Comparison of ENCODE assay signal across 12 cellular contexts in the genomic region with DNA sequence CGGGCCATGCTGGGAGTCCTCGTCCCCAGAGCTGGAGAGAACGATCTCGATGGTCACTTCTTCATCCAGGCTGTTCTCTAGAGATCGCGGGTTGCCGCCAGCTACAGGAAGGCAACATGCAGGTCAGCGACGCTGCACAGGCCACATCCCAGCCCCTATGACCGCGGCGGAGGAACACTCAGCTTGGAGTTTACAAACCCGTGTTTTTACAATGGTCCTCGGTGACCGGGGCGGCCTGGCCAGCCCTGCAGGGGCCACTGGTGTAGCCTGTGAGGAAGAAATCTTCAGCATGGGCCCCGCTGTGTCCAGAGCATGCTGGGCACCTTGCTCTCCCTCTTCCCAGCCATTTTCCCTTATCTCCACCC. TPM values are rescaled to one million over a fixed set of nuclear protein-coding genes. Genes with fewer than 3 reads are reported as not detected.
"Had no signal": no experiment of that assay in that cellular context is flagged by ENCODE, and none has a peak within 500 bp of the region (broad histone marks: within the 10 kb centered on the region; RNA-seq: fewer than 3 reads in every experiment).

No MANE protein-coding gene starts in this region.

- H3K4me1 ChIP-seq: HAP-1 had no signal

- H3K9ac ChIP-seq: GM23248 had no signal

- H3K27ac Mint-ChIP-seq: GM23338, HFFc6 had no signal

- H2AFZ ChIP-seq: GM23248, GM23338 had no signal

- H3K4me2 ChIP-seq: GM23338 had no signal

- H3K4me3 Mint-ChIP-seq: GM23338, H9, HFFc6 had no signal

- FAIRE-seq: H1, H54 had no signal

- H3K4me3 ChIP-seq: GM23248, GM23338, HAP-1 had no signal

- ATAC-seq: GM23338, HCT116 had no signal

- H3K9me3 Mint-ChIP-seq: GM23338, H9, HFFc6 had no signal

- H3K9me3 ChIP-seq: HAP-1 had no signal

- DNase-seq: GM23248, GOT3, H7, H9, HCEC 1CT, HFFc6 had no signal

- H3K27ac ChIP-seq: GM23248 had no signal

RNA-seq across cellular contexts. Expression of a gene that starts 45.3 kb away (rescaled TPM):
- total RNA-seq: GM23248, GM23338, H1, H4, H7, H9, HFFc6 had no signal
- polyA plus RNA-seq: GM23248, GM23338, H1 had no signal
